8 cellular contexts compared by ENCODE assay signal in the genomic region with DNA sequence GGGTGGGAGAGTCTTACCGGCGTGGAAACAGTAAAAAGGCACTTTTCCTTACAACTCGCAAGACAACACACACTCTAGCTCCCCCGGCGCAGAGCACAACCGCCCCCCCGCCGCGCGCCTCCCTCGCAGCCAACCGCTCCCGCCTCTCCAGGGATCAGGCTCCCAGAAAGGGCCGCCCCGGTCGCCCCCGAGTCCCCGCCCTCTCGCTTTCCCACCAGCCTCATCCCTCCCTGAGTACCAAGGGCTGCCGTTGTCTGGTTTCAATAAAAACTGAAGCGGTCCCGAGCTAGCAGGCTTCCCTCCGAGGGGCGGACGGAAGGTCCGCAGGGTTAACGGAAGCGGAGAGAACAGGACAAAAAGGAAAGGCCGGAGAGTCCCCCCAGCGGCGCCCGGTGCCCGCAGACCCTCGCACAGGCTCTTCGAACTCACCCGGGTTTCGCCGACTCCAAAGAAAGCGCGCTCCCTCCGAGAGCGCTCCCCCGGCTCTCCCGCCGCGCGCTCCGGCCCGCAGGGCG. TPM values are rescaled to one million over a fixed set of nuclear protein-coding genes. Genes with fewer than 3 reads are reported as not detected.
A peak's percentile ranks its signal among the peaks of the same experiment; 100 is the strongest.
DNase-seq lines count a peak whose midpoint lies in the region; ATAC-seq, FAIRE-seq and TF ChIP-seq lines count a peak whose summit lies in the region.

No MANE protein-coding gene starts in this region.

- H3K4me3 ChIP-seq in A549, result peak overlapping the region; percentile 92
- peak overlapping the region; percentile 82 to 95 for H3K4me3 ChIP-seq in esophagus (ENCODE audit: low read depth in 1 of 2, low read length in 2 of 2)
- peak overlapping the region; percentile 60 for H3K4me3 ChIP-seq in mucosa of stomach (ENCODE audit: low read length)
- H3K4me3 ChIP-seq in stomach, result peak overlapping the region; percentile 72 to 93 (median 84)

- no peaks in the 10 kb centered on the region for H3K9me3 Mint-ChIP-seq in activated T-cell treated with anti-CD3 and anti-CD28 coated beads, Interleukin-2, amount 50 U/mL, for 24 hours

- H3K4me1 ChIP-seq in A549, result peaks cover 8% of the 10 kb centered on the region; the same call in 2 of the 3 replicates
- H3K4me1 ChIP-seq in esophagus (ENCODE audit: control insufficient read depth in 2 of 2, insufficient read depth in 2 of 2, low read length in 1 of 2), result no peaks in the 10 kb centered on the region
- peaks cover 8% of the 10 kb centered on the region for H3K4me1 ChIP-seq in mucosa of stomach (ENCODE audit: control insufficient read depth, insufficient read depth, low read length)
- H3K4me1 ChIP-seq in stomach, result peaks cover 0 to 50% (median 34%) of the 10 kb centered on the region in 4 donors

- intact Hi-C loops in stomach (cut with DNase I; ENCODE audit: low total_unique reads), result no loop called here

- no peaks in the 10 kb centered on the region for H3K9me3 ChIP-seq in A549
- no peaks in the 10 kb centered on the region for H3K9me3 ChIP-seq in esophagus (ENCODE audit: control insufficient read depth in 2 of 2, insufficient read depth in 1 of 2, low read depth in 1 of 2, low read length in 1 of 2)
- H3K9me3 ChIP-seq in mucosa of stomach (ENCODE audit: control insufficient read depth, low read length), result no peaks in the 10 kb centered on the region
- H3K9me3 ChIP-seq in stomach, result no peaks in the 10 kb centered on the region

- no peak for FAIRE-seq in A549 (lab: Jason Lieb, UNC)

- TF ChIP-seq POLR2A in A549 (IDR thresholded peaks at IDR 0.05; ENCODE audit: low read length) (no peak), stomach (IDR thresholded peaks at IDR 0.05) (no peak)

- no peak for TF ChIP-seq CTCF in A549 (IDR thresholded peaks at IDR 0.05)
- TF ChIP-seq CTCF in stomach (IDR thresholded peaks at IDR 0.05), result no peak

- peak overlapping the region; percentile 98 for H3K4me2 ChIP-seq in A549

- TF ChIP-seq RAD21 in A549 (conservative IDR thresholded peaks at IDR 0.05 in 1 of 2, IDR thresholded peaks at IDR 0.05 in 1 of 2), result no peak

- H3K27me3 ChIP-seq in esophagus (ENCODE audit: control insufficient read depth in 1 of 2, insufficient read depth in 2 of 2, low read length in 2 of 2) (no peaks in the 10 kb centered on the region), mucosa of stomach (ENCODE audit: control insufficient read depth, insufficient read depth, low read length) (peaks cover 27% of the 10 kb centered on the region), stomach (peaks cover 0 to 26% (median 7%) of the 10 kb centered on the region in 3 donors)

- ATAC-seq in A549, result peak; percentile 67 to 81
- ATAC-seq in GM18519 (IDR thresholded peaks at IDR 0.05; ENCODE audit: low FRiP score, unreplicated experiment), result peak; percentile 8
- ATAC-seq in HG03103 (IDR thresholded peaks at IDR 0.05; ENCODE audit: low read depth, unreplicated experiment), result peak; percentile 9

- H3K27me3 Mint-ChIP-seq in activated T-cell treated with anti-CD3 and anti-CD28 coated beads, Interleukin-2, amount 50 U/mL, for 24 hours, result no peaks in the 10 kb centered on the region

- TF ChIP-seq EP300 in A549 (IDR thresholded peaks at IDR 0.05), result no peak
- TF ChIP-seq EP300 in stomach (IDR thresholded peaks at IDR 0.05), result no peak

- 0% methylated on average over 12 of the region's 50 CpGs for WGBS in A549 (ENCODE audit: missing lambda C conversion rate)
- 0 to 1% methylated on average over 45 to 50 of the region's 50 CpGs for WGBS in esophagus, 2 donors
- 0 to 2% (median 1%) methylated on average over 26 to 50 of the region's 50 CpGs for WGBS in stomach, 5 donors

- H3K4me1 Mint-ChIP-seq in activated T-cell treated with anti-CD3 and anti-CD28 coated beads, Interleukin-2, amount 50 U/mL, for 24 hours (ENCODE audit: low read depth), result peaks cover 54% of the 10 kb centered on the region

- H3K9ac ChIP-seq in mucosa of stomach (ENCODE audit: low read length), result peak overlapping the region; percentile 72

- H3K36me3 Mint-ChIP-seq in activated T-cell treated with anti-CD3 and anti-CD28 coated beads, Interleukin-2, amount 50 U/mL, for 24 hours (ENCODE audit: low read depth), result peaks cover 51% of the 10 kb centered on the region

- CTCF ChIA-PET in A549 (lab: Yijun Ruan, JAX), result interaction anchor here (1.2 to 1.5 kb wide), 4 partner anchors 10 to 137 kb away, joined by 3 to 4 read pairs (median 4); no protein-coding TSS in a partner anchor

- peak overlapping the region; percentile 94 for H3K4me3 Mint-ChIP-seq in activated T-cell treated with anti-CD3 and anti-CD28 coated beads, Interleukin-2, amount 50 U/mL, for 24 hours

- peak in 1 of 2 experiments; percentile 32 for DNase-seq in A549 (ENCODE audit: low read depth in 1 of 2, low spot score in 1 of 2)
- peak; percentile 91 for DNase-seq in NCI-H748 (lab: John Stamatoyannopoulos, UW; ENCODE audit: unreplicated experiment)
- peak; percentile 66 for DNase-seq in activated T-cell treated with anti-CD3 and anti-CD28 coated beads, Interleukin-2, amount 50 U/mL, for 24 hours
- peak; percentile 36 for DNase-seq in stomach

- POLR2A ChIA-PET in A549 (lab: Yijun Ruan, JAX), result interaction anchor here (0.7 to 4.0 kb wide), 2 partner anchors 12 to 21 kb away, joined by 9 to 21 read pairs; no protein-coding TSS in a partner anchor

- H3K27ac ChIP-seq in A549, result peak overlapping the region; percentile 84 to 92
- peak overlapping the region; percentile 89 to 97 for H3K27ac ChIP-seq in esophagus (ENCODE audit: low read depth in 2 of 2, low read length in 1 of 2)
- H3K27ac ChIP-seq in stomach, result peak overlapping the region; percentile 89 to 99 (median 97)

- peak overlapping the region; percentile 95 for H3K27ac Mint-ChIP-seq in activated T-cell treated with anti-CD3 and anti-CD28 coated beads, Interleukin-2, amount 50 U/mL, for 24 hours

- no peaks in the 10 kb centered on the region for H3K36me3 ChIP-seq in esophagus (ENCODE audit: control insufficient read depth in 2 of 2, insufficient read depth in 2 of 2, low read length in 1 of 2)
- no peaks in the 10 kb centered on the region for H3K36me3 ChIP-seq in mucosa of stomach (ENCODE audit: control insufficient read depth, insufficient read depth, low read length)
- no peaks in the 10 kb centered on the region for H3K36me3 ChIP-seq in stomach

TF ChIP-seq in A549, 52 proteins besides CTCF, POLR2A, EP300 and RAD21:
- TF ChIP-seq, protein P1, sequence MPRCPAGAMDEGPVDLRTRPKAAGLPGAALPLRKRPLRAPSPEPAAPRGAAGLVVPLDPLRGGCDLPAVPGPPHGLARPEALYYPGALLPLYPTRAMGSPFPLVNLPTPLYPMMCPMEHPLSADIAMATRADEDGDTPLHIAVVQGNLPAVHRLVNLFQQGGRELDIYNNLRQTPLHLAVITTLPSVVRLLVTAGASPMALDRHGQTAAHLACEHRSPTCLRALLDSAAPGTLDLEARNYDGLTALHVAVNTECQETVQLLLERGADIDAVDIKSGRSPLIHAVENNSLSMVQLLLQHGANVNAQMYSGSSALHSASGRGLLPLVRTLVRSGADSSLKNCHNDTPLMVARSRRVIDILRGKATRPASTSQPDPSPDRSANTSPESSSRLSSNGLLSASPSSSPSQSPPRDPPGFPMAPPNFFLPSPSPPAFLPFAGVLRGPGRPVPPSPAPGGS (IDR thresholded peaks at IDR 0.05), result no peak
- TF ChIP-seq, protein P2, sequence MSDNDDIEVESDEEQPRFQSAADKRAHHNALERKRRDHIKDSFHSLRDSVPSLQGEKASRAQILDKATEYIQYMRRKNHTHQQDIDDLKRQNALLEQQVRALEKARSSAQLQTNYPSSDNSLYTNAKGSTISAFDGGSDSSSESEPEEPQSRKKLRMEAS (IDR thresholded peaks at IDR 0.05), result 0 out of 2 replicates have a peak, but pooled peaks have one; percentile 20
- TF ChIP-seq, protein P3, sequence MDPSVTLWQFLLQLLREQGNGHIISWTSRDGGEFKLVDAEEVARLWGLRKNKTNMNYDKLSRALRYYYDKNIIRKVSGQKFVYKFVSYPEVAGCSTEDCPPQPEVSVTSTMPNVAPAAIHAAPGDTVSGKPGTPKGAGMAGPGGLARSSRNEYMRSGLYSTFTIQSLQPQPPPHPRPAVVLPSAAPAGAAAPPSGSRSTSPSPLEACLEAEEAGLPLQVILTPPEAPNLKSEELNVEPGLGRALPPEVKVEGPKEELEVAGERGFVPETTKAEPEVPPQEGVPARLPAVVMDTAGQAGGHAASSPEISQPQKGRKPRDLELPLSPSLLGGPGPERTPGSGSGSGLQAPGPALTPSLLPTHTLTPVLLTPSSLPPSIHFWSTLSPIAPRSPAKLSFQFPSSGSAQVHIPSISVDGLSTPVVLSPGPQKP (IDR thresholded peaks at IDR 0.05; ENCODE audit: low read depth, low read length), result no peak

RNA-seq across cellular contexts. Expression of a gene that starts 0.8 kb away (rescaled TPM):
- polyA plus RNA-seq in A549 (2011; rRNA removed) (84.6 and 90.9 TPM in 2 replicates), A549 (2017; fragmentation: RNase III; extraction: RNeasy Plus Mini Kit Qiagen cat#74134 plus additional on column Dnase treatment) (82.1 to 95.4 TPM (median 94.5 TPM) in 3 replicates), esophagus (10 to 100 TPM in 1 of 2 donors, 1 to 10 TPM in 1; 9.5 to 20.1 TPM), stomach (10 to 100 TPM in 1 of 3 donors, 1 to 10 TPM in 2; 7.2 to 13.5 (median 8.7) TPM)
- 22.0 and 29.7 TPM in 2 replicates for polyA plus RNA-seq in A549 (2012; cell fraction: cytosol; rRNA removed)
- polyA plus RNA-seq in A549 (2012; cell fraction: nucleus; rRNA removed), result 25.0 and 36.3 TPM in 2 replicates
- polyA minus RNA-seq in A549 (2011; rRNA and poly(A)+ RNA removed), result 80.0 and 86.8 TPM in 2 replicates
- total RNA-seq in stomach, result 10 to 100 TPM in 4 of 5 donors, 1 to 10 TPM in 1; 2.6 to 57.8 (median 25.4) TPM

Comparison
In these comparisons a context has a peak if more than half of its experiments do, and no peak if none do; other contexts are left out.
1. ATAC-seq: peak in every context shown above with its lines; median percentile 74 in A549; 9 in HG03103; 8 in GM18519.